Comparison of ENCODE assay signal across 35 cellular contexts in the genomic region with DNA sequence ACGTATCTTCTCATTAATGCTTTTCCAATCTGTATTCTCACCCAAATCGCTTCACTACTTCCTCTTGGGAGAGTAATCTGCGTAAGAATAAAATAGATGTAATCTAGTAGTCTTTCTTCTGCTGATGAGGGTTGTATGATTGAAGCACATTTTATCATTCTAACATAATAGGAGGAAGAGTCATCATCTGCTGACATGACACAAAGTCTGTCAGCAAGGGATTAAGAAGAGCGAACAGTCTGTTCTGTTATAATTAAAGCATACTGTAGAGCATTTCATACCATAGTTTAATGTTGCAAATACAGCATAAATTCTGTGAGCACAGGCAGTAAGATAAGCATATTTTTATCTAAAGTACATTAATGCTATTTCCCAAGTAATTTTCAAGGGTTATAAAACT. TPM values are rescaled to one million over a fixed set of nuclear protein-coding genes. Genes with fewer than 3 reads are reported as not detected.
"Had no signal": no experiment of that assay in that cellular context is flagged by ENCODE, and none has a peak within 500 bp of the region (broad histone marks: within the 10 kb centered on the region; RNA-seq: fewer than 3 reads in every experiment).

No MANE protein-coding gene starts in this region.

- DNase-seq: activated CD4-positive, alpha-beta memory T cell treated with anti-CD3 and anti-CD28 coated beads for 36 hours; activated CD4-positive, alpha-beta T cell treated with anti-CD3 and anti-CD28 coated beads for 36 hours; activated CD4-positive, alpha-beta T cell treated with anti-CD3 and anti-CD28 coated beads, Interleukin-2, amount 50 U/mL, for 1 hour; activated CD8-positive, alpha-beta memory T cell treated with anti-CD3 and anti-CD28 coated beads, Interleukin-2, amount 50 U/mL, for 4 hours; activated gamma-delta T cell treated with Interleukin-2 at 50 U/mL for 16 hours; activated naive CD4-positive, alpha-beta T cell treated with anti-CD3 and anti-CD28 coated beads for 36 hours; activated T-cell treated with anti-CD3 and anti-CD28 coated beads for 4 hours; activated T-cell treated with anti-CD3 and anti-CD28 coated beads, Interleukin-2, amount 50 U/mL, for 4 hours; adrenal gland; anterior cingulate cortex; cerebellar nuclear complex; Kasumi-1; MM.1S; MV-4-11; NCI-H1092; NCI-H1436 treated with DMSO at 0.1 percent for 48 hours; NCI-H1694 treated with DMSO at 0.1 percent for 48 hours; NCI-H2029; NCI-H510A; NCI-H526 treated with DMSO at 0.1 percent for 48 hours; NCI-H774; SHP77; SJCRH30 had no signal

- H3K27me3 Mint-ChIP-seq: activated CD4-positive, alpha-beta memory T cell treated with anti-CD3 and anti-CD28 coated beads for 36 hours; activated CD4-positive, alpha-beta T cell treated with anti-CD3 and anti-CD28 coated beads for 36 hours; brain had no signal

- H3K9me3 Mint-ChIP-seq: activated CD4-positive, alpha-beta memory T cell treated with anti-CD3 and anti-CD28 coated beads for 36 hours; activated naive CD4-positive, alpha-beta T cell treated with anti-CD3 and anti-CD28 coated beads for 36 hours; activated naive CD4-positive, alpha-beta T cell treated with anti-CD3 and anti-CD28 coated beads, Interleukin-2, amount 50 U/mL, for 72 hours; activated T-cell treated with anti-CD3 and anti-CD28 coated beads, Interleukin-2, amount 50 U/mL, for 4 hours; activated T-helper 1 cell treated with anti-CD3 and anti-CD28 coated beads, Interleukin-12 subunit alpha, Interleukin-12 subunit beta, Interleukin-2, Interleukin-4 antibody, amounts not matched to agents 30 ng/mL and 10 ng/mL and 1 ng/mL, durations not matched to agents 14 hours and 24 hours and 36 hours; brain; T-helper 1 cell treated with Interleukin-12 subunit alpha and Interleukin-12 subunit beta and Interleukin-4 antibody, amounts not matched to agents 30 μg/mL and 1 μg/mL, for 36 hours; T-helper 2 cell treated with Interferon-gamma antibody and Interleukin-4, amounts not matched to agents 5 μg/mL and 100 μg/mL, for 36 hours had no signal

- H3K27me3 ChIP-seq: adrenal gland, SJCRH30 had no signal

- H3K27ac Mint-ChIP-seq: activated CD4-positive, alpha-beta memory T cell treated with anti-CD3 and anti-CD28 coated beads for 36 hours; activated CD4-positive, alpha-beta T cell treated with anti-CD3 and anti-CD28 coated beads for 36 hours; activated naive CD4-positive, alpha-beta T cell treated with anti-CD3 and anti-CD28 coated beads for 36 hours; activated naive CD4-positive, alpha-beta T cell treated with anti-CD3 and anti-CD28 coated beads, Interleukin-2, amount 50 U/mL, for 72 hours; activated T-helper 1 cell treated with anti-CD3 and anti-CD28 coated beads, Interleukin-12 subunit alpha, Interleukin-12 subunit beta, Interleukin-2, Interleukin-4 antibody, amounts not matched to agents 30 ng/mL and 10 ng/mL and 1 ng/mL, durations not matched to agents 14 hours and 24 hours and 36 hours; T-helper 1 cell treated with Interleukin-12 subunit alpha and Interleukin-12 subunit beta and Interleukin-4 antibody, amounts not matched to agents 30 μg/mL and 1 μg/mL, for 36 hours; T-helper 2 cell treated with Interferon-gamma antibody and Interleukin-4, amounts not matched to agents 5 μg/mL and 100 μg/mL, for 36 hours; WTC11 had no signal

- H3K4me1 ChIP-seq: adrenal gland, SJCRH30 had no signal

- H3K4me3 ChIP-seq: adrenal gland, SJCRH30, SK-N-MC had no signal

- FAIRE-seq: bronchial epithelial cell, TTC549 had no signal

- H3K4me3 Mint-ChIP-seq: activated CD4-positive, alpha-beta memory T cell treated with anti-CD3 and anti-CD28 coated beads for 36 hours; activated CD4-positive, alpha-beta T cell treated with anti-CD3 and anti-CD28 coated beads for 36 hours; activated naive CD4-positive, alpha-beta T cell treated with anti-CD3 and anti-CD28 coated beads for 36 hours; activated T-cell treated with anti-CD3 and anti-CD28 coated beads, Interleukin-2, amount 50 U/mL, for 4 hours; activated T-helper 1 cell treated with anti-CD3 and anti-CD28 coated beads, Interleukin-12 subunit alpha, Interleukin-12 subunit beta, Interleukin-2, Interleukin-4 antibody, amounts not matched to agents 30 ng/mL and 10 ng/mL and 1 ng/mL, durations not matched to agents 14 hours and 24 hours and 36 hours; brain; T-helper 1 cell treated with Interleukin-12 subunit alpha and Interleukin-12 subunit beta and Interleukin-4 antibody, amounts not matched to agents 30 μg/mL and 1 μg/mL, for 36 hours; T-helper 2 cell treated with Interferon-gamma antibody and Interleukin-4, amounts not matched to agents 5 μg/mL and 100 μg/mL, for 36 hours; WTC11 had no signal

- H3K27ac ChIP-seq: adrenal gland, SJCRH30, SK-N-MC had no signal

- H3K36me3 ChIP-seq: adrenal gland, SJCRH30 had no signal

- H3K4me1 Mint-ChIP-seq: activated CD4-positive, alpha-beta T cell treated with anti-CD3 and anti-CD28 coated beads for 36 hours; brain had no signal

- H3K9me3 ChIP-seq: adrenal gland, SJCRH30 had no signal

- ATAC-seq: activated CD4-positive, alpha-beta T cell treated with anti-CD3 and anti-CD28 coated beads for 36 hours; activated CD4-positive, CD25-positive, alpha-beta regulatory T cell treated with anti-CD3 and anti-CD28 coated beads, Interleukin-2, amount 50 U/mL, for 24 hours; activated naive CD4-positive, alpha-beta T cell treated with anti-CD3 and anti-CD28 coated beads, Interleukin-2, amount 50 U/mL, for 72 hours; activated T-cell treated with anti-CD3 and anti-CD28 coated beads, Interleukin-2, amount 50 U/mL, for 4 hours; Panc1; WTC11 had no signal

- H3K36me3 Mint-ChIP-seq: activated CD4-positive, alpha-beta memory T cell treated with anti-CD3 and anti-CD28 coated beads for 36 hours; activated naive CD4-positive, alpha-beta T cell treated with anti-CD3 and anti-CD28 coated beads, Interleukin-2, amount 50 U/mL, for 72 hours; brain; WTC11 had no signal

RNA-seq across cellular contexts. Expression of a gene that starts 10.4 kb away (rescaled TPM):
- total RNA-seq: activated CD4-positive, alpha-beta T cell treated with anti-CD3 and anti-CD28 coated beads for 36 hours; activated naive CD4-positive, alpha-beta T cell treated with anti-CD3 and anti-CD28 coated beads for 36 hours; activated naive CD4-positive, alpha-beta T cell treated with anti-CD3 and anti-CD28 coated beads, Interleukin-2, amount 50 U/mL, for 72 hours; activated T-cell treated with anti-CD3 and anti-CD28 coated beads, Interleukin-2, amount 50 U/mL, for 4 hours; activated T-helper 1 cell treated with anti-CD3 and anti-CD28 coated beads, Interleukin-12 subunit alpha, Interleukin-12 subunit beta, Interleukin-2, Interleukin-4 antibody, amounts not matched to agents 30 ng/mL and 10 ng/mL and 1 ng/mL, durations not matched to agents 14 hours and 24 hours and 36 hours; RPMI7951; SJCRH30; WTC11 had no signal
- polyA plus RNA-seq: adrenal gland had no signal
